In genomic region chr11:73293356-73293936, GRCh38 we compare ENCODE assay signal across 26 cellular contexts. TPM values are rescaled to one million over a fixed set of nuclear protein-coding genes. Genes with fewer than 3 reads are reported as not detected.
"Had no signal": no experiment of that assay in that cellular context is flagged by ENCODE, and none has a peak within 500 bp of the region (broad histone marks: within the 10 kb centered on the region; RNA-seq: fewer than 3 reads in every experiment).

No MANE protein-coding gene starts in this region.

- H3K27ac ChIP-seq: cardiac muscle cell, esophagus squamous epithelium, neutrophil, pancreas, prostate gland, sigmoid colon, stomach, thyroid gland had no signal

- H3K4me1 ChIP-seq: pancreas, prostate gland had no signal

- ATAC-seq: activated naive CD4-positive, alpha-beta T cell treated with anti-CD3 and anti-CD28 coated beads, Interleukin-2, amount 50 U/mL, for 72 hours; activated T-cell treated with anti-CD3 and anti-CD28 coated beads, Interleukin-2, amount 50 U/mL, for 72 hours; pancreas; stimulated activated naive B cell treated with anti-CD40 and anti-IgM and Interleukin-4, amounts not matched to agents 10 μg/mL and 1 μg/mL and 100 μg/mL, for 72 hours; T-cell had no signal

- H3K9me3 ChIP-seq: esophagus squamous epithelium, neutrophil, pancreas, prostate gland, sigmoid colon, stomach, thyroid gland had no signal

- H3K4me3 ChIP-seq: cardiac muscle cell, esophagus squamous epithelium, pancreas, prostate gland, sigmoid colon, smooth muscle cell, stomach, thyroid gland had no signal

- FAIRE-seq: islet of Langerhans, pancreas had no signal

- DNase-seq: activated B cell treated with CpG ODN at 0.5 μM for 24 hours; activated CD4-positive, alpha-beta T cell treated with anti-CD3 and anti-CD28 coated beads, Interleukin-2, amount 50 U/mL, for 4 hours; activated naive CD4-positive, alpha-beta T cell; activated T-cell treated with anti-CD3 and anti-CD28 coated beads for 4 hours; activated T-cell treated with anti-CD3 and anti-CD28 coated beads, Interleukin-2, amount 50 U/mL, for 72 hours; endodermal cell; esophagus squamous epithelium; foreskin melanocyte; pancreas; sigmoid colon; stimulated activated CD4-positive, alpha-beta T cell treated with anti-CD3 and anti-CD28 coated beads, Interleukin-15, amount 100 ng/mL, for 24 hours; stimulated activated CD4-positive, alpha-beta T cell treated with anti-CD3 and anti-CD28 coated beads, Interleukin-2, amount 100 ng/mL, for 24 hours; stimulated activated naive B cell treated with anti-CD40 and anti-IgM and Interleukin-4, amounts not matched to agents 10 μg/mL and 1 μg/mL and 100 μg/mL, for 72 hours; stomach; T-cell; thyroid gland had no signal

- H3K4me2 ChIP-seq: smooth muscle cell had no signal

- H3K9me3 Mint-ChIP-seq: activated B cell treated with CpG ODN at 0.5 μM for 24 hours; activated naive CD4-positive, alpha-beta T cell treated with anti-CD3 and anti-CD28 coated beads, Interleukin-2, amount 50 U/mL, for 72 hours; activated T-cell treated with anti-CD3 and anti-CD28 coated beads, Interleukin-2, amount 50 U/mL, for 72 hours; dendritic cell treated with granulocyte-macrophage colony-stimulating factor and Interleukin-4, amounts not matched to agents 40 ng/mL and 50 ng/mL, for 4 days; endodermal cell; nephron; stimulated activated naive B cell treated with anti-CD40 and anti-IgM and Interleukin-4, amounts not matched to agents 10 μg/mL and 1 μg/mL and 100 μg/mL, for 72 hours; T-cell; T-helper 2 cell treated with Interferon-gamma antibody and Interleukin-4, amounts not matched to agents 5 μg/mL and 100 μg/mL, for 36 hours had no signal

- H3K36me3 Mint-ChIP-seq: activated naive CD4-positive, alpha-beta T cell treated with anti-CD3 and anti-CD28 coated beads, Interleukin-2, amount 50 U/mL, for 72 hours; brain; stimulated activated naive B cell treated with anti-CD40 and anti-IgM and Interleukin-4, amounts not matched to agents 10 μg/mL and 1 μg/mL and 100 μg/mL, for 72 hours; T-cell had no signal

- H3K27ac Mint-ChIP-seq: activated B cell treated with CpG ODN at 0.5 μM for 24 hours; activated naive CD4-positive, alpha-beta T cell treated with anti-CD3 and anti-CD28 coated beads, Interleukin-2, amount 50 U/mL, for 72 hours; activated T-cell treated with anti-CD3 and anti-CD28 coated beads, Interleukin-2, amount 50 U/mL, for 72 hours; dendritic cell treated with granulocyte-macrophage colony-stimulating factor and Interleukin-4, amounts not matched to agents 40 ng/mL and 50 ng/mL, for 4 days; endodermal cell; nephron; stimulated activated naive B cell treated with anti-CD40 and anti-IgM and Interleukin-4, amounts not matched to agents 10 μg/mL and 1 μg/mL and 100 μg/mL, for 72 hours; T-cell; T-helper 2 cell treated with Interferon-gamma antibody and Interleukin-4, amounts not matched to agents 5 μg/mL and 100 μg/mL, for 36 hours had no signal

- H3K36me3 ChIP-seq: cardiac muscle cell, esophagus squamous epithelium, neutrophil, pancreas, prostate gland, sigmoid colon, stomach, thyroid gland had no signal

- H3K27me3 ChIP-seq: esophagus squamous epithelium, neutrophil, pancreas, sigmoid colon, thyroid gland had no signal

- H3K4me3 Mint-ChIP-seq: activated B cell treated with CpG ODN at 0.5 μM for 24 hours; activated T-cell treated with anti-CD3 and anti-CD28 coated beads, Interleukin-2, amount 50 U/mL, for 72 hours; dendritic cell treated with granulocyte-macrophage colony-stimulating factor and Interleukin-4, amounts not matched to agents 40 ng/mL and 50 ng/mL, for 4 days; endodermal cell; nephron; stimulated activated naive B cell treated with anti-CD40 and anti-IgM and Interleukin-4, amounts not matched to agents 10 μg/mL and 1 μg/mL and 100 μg/mL, for 72 hours; T-cell; T-helper 2 cell treated with Interferon-gamma antibody and Interleukin-4, amounts not matched to agents 5 μg/mL and 100 μg/mL, for 36 hours had no signal

RNA-seq across cellular contexts. Expression of gene P2RY6, which starts 21.3 kb away (rescaled TPM):
- total RNA-seq: activated naive CD4-positive, alpha-beta T cell treated with anti-CD3 and anti-CD28 coated beads, Interleukin-2, amount 50 U/mL, for 72 hours; activated T-cell treated with anti-CD3 and anti-CD28 coated beads, Interleukin-2, amount 50 U/mL, for 72 hours had no signal
- polyA plus RNA-seq: cardiac muscle cell had no signal
